ENCODE assay signal across 2 cellular contexts in the genomic region with DNA sequence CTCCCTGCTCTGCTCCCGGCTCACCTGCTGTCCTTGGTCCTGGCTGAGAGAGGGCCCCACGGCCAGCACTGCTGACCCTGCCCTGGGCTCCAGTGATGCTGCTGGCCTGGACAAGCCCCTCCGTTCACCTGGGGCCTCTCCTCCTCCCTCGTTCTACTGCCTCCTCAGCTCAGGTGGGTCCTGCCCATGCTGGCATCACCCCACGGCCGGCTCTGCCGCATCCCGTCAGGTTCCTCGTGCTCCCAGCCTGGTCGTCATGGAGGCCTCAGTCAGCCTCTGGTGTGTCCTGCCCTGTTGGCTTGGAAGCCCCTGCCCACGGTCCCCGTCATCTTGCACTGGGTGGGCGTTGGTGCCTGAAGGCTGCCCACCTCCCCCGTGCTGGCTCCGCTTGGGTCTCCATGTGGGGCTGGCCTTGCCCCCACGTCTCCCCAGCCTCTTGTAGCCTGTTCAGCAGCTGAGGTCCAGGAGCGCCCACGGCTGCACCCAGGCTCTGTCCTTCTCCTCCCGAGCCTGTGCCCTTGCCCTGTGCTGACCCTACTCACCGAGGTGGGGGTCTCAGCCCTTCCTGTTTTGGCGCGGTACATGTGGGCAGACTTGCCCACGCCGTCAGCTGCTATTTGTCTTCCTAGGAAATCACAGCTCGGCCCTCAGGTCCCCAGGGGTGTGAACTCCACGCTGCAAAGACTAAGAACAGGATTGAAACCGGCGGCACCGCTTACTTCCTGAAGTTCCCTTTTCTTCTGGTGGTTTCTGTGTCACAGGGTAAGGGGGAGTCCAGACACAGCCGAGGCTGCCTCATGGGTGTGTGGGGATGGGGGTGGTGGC.
TF ChIP-seq lines count a peak whose summit lies in the region.

No MANE protein-coding gene starts in this region.

TF ChIP-seq in HEK293, 187 proteins besides CTCF, POLR2A, EP300 and RAD21:
- no peak for TF ChIP-seq ZNF350 (tag by site-specific recombination; IDR thresholded peaks at IDR 0.05)
- no peak for TF ChIP-seq ZNF561 (tag by site-specific recombination; IDR thresholded peaks at IDR 0.05; ENCODE audit: borderline replicate concordance)
- TF ChIP-seq, protein P1, sequence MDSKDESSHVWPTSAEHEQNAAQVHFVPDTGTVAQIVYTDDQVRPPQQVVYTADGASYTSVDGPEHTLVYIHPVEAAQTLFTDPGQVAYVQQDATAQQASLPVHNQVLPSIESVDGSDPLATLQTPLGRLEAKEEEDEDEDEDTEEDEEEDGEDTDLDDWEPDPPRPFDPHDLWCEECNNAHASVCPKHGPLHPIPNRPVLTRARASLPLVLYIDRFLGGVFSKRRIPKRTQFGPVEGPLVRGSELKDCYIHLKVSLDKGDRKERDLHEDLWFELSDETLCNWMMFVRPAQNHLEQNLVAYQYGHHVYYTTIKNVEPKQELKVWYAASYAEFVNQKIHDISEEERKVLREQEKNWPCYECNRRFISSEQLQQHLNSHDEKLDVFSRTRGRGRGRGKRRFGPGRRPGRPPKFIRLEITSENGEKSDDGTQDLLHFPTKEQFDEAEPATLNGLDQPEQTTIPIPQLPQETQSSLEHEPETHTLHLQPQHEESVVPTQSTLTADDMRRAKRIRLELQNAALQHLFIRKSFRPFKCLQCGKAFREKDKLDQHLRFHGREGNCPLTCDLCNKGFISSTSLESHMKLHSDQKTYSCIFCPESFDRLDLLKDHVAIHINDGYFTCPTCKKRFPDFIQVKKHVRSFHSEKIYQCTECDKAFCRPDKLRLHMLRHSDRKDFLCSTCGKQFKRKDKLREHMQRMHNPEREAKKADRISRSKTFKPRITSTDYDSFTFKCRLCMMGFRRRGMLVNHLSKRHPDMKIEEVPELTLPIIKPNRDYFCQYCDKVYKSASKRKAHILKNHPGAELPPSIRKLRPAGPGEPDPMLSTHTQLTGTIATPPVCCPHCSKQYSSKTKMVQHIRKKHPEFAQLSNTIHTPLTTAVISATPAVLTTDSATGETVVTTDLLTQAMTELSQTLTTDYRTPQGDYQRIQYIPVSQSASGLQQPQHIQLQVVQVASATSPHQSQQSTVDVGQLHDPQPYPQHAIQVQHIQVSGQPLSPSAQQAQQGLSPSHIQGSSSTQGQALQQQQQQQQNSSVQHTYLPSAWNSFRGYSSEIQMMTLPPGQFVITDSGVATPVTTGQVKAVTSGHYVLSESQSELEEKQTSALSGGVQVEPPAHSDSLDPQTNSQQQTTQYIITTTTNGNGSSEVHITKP (tag by site-specific recombination; IDR thresholded peaks at IDR 0.05), result no peak
- TF ChIP-seq, protein P2, sequence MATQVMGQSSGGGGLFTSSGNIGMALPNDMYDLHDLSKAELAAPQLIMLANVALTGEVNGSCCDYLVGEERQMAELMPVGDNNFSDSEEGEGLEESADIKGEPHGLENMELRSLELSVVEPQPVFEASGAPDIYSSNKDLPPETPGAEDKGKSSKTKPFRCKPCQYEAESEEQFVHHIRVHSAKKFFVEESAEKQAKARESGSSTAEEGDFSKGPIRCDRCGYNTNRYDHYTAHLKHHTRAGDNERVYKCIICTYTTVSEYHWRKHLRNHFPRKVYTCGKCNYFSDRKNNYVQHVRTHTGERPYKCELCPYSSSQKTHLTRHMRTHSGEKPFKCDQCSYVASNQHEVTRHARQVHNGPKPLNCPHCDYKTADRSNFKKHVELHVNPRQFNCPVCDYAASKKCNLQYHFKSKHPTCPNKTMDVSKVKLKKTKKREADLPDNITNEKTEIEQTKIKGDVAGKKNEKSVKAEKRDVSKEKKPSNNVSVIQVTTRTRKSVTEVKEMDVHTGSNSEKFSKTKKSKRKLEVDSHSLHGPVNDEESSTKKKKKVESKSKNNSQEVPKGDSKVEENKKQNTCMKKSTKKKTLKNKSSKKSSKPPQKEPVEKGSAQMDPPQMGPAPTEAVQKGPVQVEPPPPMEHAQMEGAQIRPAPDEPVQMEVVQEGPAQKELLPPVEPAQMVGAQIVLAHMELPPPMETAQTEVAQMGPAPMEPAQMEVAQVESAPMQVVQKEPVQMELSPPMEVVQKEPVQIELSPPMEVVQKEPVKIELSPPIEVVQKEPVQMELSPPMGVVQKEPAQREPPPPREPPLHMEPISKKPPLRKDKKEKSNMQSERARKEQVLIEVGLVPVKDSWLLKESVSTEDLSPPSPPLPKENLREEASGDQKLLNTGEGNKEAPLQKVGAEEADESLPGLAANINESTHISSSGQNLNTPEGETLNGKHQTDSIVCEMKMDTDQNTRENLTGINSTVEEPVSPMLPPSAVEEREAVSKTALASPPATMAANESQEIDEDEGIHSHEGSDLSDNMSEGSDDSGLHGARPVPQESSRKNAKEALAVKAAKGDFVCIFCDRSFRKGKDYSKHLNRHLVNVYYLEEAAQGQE (tag by site-specific recombination; IDR thresholded peaks at IDR 0.05), result peak; percentile 91
TF ChIP-seq in HEK293: peak in this region for 1.

TF ChIP-seq in GM12878, 131 proteins besides CTCF, POLR2A, EP300 and RAD21 (continues in another document):
- no peak for TF ChIP-seq ZNF274 (IDR thresholded peaks at IDR 0.05; ENCODE audit: insufficient read depth, insufficient read length)
- no peak for TF ChIP-seq GATAD2B (conservative IDR thresholded peaks at IDR 0.05; ENCODE audit: low read depth)
- TF ChIP-seq, protein P3, sequence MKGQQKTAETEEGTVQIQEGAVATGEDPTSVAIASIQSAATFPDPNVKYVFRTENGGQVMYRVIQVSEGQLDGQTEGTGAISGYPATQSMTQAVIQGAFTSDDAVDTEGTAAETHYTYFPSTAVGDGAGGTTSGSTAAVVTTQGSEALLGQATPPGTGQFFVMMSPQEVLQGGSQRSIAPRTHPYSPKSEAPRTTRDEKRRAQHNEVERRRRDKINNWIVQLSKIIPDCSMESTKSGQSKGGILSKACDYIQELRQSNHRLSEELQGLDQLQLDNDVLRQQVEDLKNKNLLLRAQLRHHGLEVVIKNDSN (IDR thresholded peaks at IDR 0.05; ENCODE audit: borderline replicate concordance, extremely low read length, insufficient read depth, low read depth, low read length), result no peak
- TF ChIP-seq, protein P4, sequence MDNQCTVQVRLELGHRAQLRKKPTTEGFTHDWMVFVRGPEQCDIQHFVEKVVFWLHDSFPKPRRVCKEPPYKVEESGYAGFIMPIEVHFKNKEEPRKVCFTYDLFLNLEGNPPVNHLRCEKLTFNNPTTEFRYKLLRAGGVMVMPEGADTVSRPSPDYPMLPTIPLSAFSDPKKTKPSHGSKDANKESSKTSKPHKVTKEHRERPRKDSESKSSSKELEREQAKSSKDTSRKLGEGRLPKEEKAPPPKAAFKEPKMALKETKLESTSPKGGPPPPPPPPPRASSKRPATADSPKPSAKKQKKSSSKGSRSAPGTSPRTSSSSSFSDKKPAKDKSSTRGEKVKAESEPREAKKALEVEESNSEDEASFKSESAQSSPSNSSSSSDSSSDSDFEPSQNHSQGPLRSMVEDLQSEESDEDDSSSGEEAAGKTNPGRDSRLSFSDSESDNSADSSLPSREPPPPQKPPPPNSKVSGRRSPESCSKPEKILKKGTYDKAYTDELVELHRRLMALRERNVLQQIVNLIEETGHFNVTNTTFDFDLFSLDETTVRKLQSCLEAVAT (IDR thresholded peaks at IDR 0.05), result no peak
- TF ChIP-seq, protein P5, sequence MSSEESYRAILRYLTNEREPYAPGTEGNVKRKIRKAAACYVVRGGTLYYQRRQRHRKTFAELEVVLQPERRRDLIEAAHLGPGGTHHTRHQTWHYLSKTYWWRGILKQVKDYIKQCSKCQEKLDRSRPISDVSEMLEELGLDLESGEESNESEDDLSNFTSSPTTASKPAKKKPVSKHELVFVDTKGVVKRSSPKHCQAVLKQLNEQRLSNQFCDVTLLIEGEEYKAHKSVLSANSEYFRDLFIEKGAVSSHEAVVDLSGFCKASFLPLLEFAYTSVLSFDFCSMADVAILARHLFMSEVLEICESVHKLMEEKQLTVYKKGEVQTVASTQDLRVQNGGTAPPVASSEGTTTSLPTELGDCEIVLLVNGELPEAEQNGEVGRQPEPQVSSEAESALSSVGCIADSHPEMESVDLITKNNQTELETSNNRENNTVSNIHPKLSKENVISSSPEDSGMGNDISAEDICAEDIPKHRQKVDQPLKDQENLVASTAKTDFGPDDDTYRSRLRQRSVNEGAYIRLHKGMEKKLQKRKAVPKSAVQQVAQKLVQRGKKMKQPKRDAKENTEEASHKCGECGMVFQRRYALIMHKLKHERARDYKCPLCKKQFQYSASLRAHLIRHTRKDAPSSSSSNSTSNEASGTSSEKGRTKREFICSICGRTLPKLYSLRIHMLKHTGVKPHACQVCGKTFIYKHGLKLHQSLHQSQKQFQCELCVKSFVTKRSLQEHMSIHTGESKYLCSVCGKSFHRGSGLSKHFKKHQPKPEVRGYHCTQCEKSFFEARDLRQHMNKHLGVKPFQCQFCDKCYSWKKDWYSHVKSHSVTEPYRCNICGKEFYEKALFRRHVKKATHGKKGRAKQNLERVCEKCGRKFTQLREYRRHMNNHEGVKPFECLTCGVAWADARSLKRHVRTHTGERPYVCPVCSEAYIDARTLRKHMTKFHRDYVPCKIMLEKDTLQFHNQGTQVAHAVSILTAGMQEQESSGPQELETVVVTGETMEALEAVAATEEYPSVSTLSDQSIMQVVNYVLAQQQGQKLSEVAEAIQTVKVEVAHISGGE (CRISPR knock-in tag; IDR thresholded peaks at IDR 0.05), result no peak
- TF ChIP-seq RBBP5 (conservative IDR thresholded peaks at IDR 0.05), result no peak
- TF ChIP-seq RAD51 (IDR thresholded peaks at IDR 0.05), result no peak
- TF ChIP-seq IRF4 (IDR thresholded peaks at IDR 0.05; ENCODE audit: low read depth, low read length), result no peak
- TF ChIP-seq RCOR1 (conservative IDR thresholded peaks at IDR 0.05; ENCODE audit: low read depth, low read length), result no peak
- TF ChIP-seq NR2C2 (IDR thresholded peaks at IDR 0.05; ENCODE audit: borderline replicate concordance, control insufficient read depth, insufficient read length, low read depth), result no peak
- TF ChIP-seq TARDBP (IDR thresholded peaks at IDR 0.05; ENCODE audit: borderline replicate concordance), result no peak
- TF ChIP-seq, protein P6, sequence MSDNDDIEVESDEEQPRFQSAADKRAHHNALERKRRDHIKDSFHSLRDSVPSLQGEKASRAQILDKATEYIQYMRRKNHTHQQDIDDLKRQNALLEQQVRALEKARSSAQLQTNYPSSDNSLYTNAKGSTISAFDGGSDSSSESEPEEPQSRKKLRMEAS (IDR thresholded peaks at IDR 0.05; ENCODE audit: low read depth, low read length), result no peak
- TF ChIP-seq, protein P7, sequence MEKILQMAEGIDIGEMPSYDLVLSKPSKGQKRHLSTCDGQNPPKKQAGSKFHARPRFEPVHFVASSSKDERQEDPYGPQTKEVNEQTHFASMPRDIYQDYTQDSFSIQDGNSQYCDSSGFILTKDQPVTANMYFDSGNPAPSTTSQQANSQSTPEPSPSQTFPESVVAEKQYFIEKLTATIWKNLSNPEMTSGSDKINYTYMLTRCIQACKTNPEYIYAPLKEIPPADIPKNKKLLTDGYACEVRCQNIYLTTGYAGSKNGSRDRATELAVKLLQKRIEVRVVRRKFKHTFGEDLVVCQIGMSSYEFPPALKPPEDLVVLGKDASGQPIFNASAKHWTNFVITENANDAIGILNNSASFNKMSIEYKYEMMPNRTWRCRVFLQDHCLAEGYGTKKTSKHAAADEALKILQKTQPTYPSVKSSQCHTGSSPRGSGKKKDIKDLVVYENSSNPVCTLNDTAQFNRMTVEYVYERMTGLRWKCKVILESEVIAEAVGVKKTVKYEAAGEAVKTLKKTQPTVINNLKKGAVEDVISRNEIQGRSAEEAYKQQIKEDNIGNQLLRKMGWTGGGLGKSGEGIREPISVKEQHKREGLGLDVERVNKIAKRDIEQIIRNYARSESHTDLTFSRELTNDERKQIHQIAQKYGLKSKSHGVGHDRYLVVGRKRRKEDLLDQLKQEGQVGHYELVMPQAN (conservative IDR thresholded peaks at IDR 0.05), result no peak
- TF ChIP-seq SRF (IDR thresholded peaks at IDR 0.05; ENCODE audit: low read depth in 2 of 2, low read length in 2 of 2), result no peak
- TF ChIP-seq TBL1XR1 (IDR thresholded peaks at IDR 0.05; ENCODE audit: low read depth, low read length), result no peak
- no peak for TF ChIP-seq CHD4 (IDR thresholded peaks at IDR 0.05)
- TF ChIP-seq, protein P8, sequence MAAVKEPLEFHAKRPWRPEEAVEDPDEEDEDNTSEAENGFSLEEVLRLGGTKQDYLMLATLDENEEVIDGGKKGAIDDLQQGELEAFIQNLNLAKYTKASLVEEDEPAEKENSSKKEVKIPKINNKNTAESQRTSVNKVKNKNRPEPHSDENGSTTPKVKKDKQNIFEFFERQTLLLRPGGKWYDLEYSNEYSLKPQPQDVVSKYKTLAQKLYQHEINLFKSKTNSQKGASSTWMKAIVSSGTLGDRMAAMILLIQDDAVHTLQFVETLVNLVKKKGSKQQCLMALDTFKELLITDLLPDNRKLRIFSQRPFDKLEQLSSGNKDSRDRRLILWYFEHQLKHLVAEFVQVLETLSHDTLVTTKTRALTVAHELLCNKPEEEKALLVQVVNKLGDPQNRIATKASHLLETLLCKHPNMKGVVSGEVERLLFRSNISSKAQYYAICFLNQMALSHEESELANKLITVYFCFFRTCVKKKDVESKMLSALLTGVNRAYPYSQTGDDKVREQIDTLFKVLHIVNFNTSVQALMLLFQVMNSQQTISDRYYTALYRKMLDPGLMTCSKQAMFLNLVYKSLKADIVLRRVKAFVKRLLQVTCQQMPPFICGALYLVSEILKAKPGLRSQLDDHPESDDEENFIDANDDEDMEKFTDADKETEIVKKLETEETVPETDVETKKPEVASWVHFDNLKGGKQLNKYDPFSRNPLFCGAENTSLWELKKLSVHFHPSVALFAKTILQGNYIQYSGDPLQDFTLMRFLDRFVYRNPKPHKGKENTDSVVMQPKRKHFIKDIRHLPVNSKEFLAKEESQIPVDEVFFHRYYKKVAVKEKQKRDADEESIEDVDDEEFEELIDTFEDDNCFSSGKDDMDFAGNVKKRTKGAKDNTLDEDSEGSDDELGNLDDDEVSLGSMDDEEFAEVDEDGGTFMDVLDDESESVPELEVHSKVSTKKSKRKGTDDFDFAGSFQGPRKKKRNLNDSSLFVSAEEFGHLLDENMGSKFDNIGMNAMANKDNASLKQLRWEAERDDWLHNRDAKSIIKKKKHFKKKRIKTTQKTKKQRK (IDR thresholded peaks at IDR 0.05; ENCODE audit: low read depth, low read length), result no peak
- TF ChIP-seq NBN (IDR thresholded peaks at IDR 0.05), result no peak
- no peak for TF ChIP-seq NFIC (IDR thresholded peaks at IDR 0.05; ENCODE audit: low read depth, low read length)
- TF ChIP-seq BMI1 (IDR thresholded peaks at IDR 0.05; ENCODE audit: borderline replicate concordance), result no peak
- TF ChIP-seq HDGF (IDR thresholded peaks at IDR 0.05), result no peak
- no peak for TF ChIP-seq KDM1A (IDR thresholded peaks at IDR 0.05; ENCODE audit: borderline replicate concordance)
- TF ChIP-seq CEBPB (IDR thresholded peaks at IDR 0.05; ENCODE audit: borderline replicate concordance in 1 of 2, low read depth in 2 of 2, low read length in 2 of 2), result no peak
- TF ChIP-seq POU2F2 (IDR thresholded peaks at IDR 0.05; ENCODE audit: borderline replicate concordance, low read depth, low read length), result no peak
